Comparison of ENCODE assay signal across 1 cellular context in the genomic region with DNA sequence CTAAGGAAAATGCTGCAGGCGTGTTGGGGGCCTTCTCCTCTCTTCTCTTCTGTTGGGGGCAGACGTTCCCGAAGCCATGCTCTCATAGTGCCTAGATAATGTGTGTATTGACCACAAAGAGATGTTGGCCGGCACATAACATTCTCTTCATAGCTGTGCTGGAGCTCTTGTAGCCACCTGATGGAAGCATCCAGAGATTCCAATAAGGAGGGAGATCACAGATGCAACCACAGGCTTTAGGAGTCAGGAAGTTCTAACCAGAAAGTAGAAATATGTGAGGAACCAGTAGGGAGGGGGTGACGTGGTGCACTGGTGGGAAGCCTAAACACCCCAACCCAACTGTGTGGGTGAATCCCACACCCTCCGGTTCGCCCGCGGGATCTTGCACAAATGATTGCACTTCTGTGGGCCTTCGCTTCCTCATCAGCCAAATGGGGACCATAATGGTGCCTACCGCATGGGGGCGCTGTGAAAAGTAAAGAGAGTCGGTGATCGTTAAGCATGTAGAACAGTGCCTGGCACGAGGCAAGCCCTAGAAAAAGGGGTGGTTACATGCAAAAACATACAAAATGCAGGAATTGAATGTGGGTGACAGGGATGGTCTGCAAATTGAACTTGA.
TF ChIP-seq lines count a peak whose summit lies in the region.

No MANE protein-coding gene starts in this region.

TF ChIP-seq in K562, 482 proteins besides CTCF, POLR2A, EP300 and RAD21 (continued from another document):
- TF ChIP-seq, protein P1, sequence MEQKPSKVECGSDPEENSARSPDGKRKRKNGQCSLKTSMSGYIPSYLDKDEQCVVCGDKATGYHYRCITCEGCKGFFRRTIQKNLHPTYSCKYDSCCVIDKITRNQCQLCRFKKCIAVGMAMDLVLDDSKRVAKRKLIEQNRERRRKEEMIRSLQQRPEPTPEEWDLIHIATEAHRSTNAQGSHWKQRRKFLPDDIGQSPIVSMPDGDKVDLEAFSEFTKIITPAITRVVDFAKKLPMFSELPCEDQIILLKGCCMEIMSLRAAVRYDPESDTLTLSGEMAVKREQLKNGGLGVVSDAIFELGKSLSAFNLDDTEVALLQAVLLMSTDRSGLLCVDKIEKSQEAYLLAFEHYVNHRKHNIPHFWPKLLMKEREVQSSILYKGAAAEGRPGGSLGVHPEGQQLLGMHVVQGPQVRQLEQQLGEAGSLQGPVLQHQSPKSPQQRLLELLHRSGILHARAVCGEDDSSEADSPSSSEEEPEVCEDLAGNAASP (IDR thresholded peaks at IDR 0.05), result no peak
- TF ChIP-seq, protein P2, sequence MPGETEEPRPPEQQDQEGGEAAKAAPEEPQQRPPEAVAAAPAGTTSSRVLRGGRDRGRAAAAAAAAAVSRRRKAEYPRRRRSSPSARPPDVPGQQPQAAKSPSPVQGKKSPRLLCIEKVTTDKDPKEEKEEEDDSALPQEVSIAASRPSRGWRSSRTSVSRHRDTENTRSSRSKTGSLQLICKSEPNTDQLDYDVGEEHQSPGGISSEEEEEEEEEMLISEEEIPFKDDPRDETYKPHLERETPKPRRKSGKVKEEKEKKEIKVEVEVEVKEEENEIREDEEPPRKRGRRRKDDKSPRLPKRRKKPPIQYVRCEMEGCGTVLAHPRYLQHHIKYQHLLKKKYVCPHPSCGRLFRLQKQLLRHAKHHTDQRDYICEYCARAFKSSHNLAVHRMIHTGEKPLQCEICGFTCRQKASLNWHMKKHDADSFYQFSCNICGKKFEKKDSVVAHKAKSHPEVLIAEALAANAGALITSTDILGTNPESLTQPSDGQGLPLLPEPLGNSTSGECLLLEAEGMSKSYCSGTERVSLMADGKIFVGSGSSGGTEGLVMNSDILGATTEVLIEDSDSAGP (CRISPR knock-in tag; IDR thresholded peaks at IDR 0.05), result no peak
- TF ChIP-seq, protein P3, sequence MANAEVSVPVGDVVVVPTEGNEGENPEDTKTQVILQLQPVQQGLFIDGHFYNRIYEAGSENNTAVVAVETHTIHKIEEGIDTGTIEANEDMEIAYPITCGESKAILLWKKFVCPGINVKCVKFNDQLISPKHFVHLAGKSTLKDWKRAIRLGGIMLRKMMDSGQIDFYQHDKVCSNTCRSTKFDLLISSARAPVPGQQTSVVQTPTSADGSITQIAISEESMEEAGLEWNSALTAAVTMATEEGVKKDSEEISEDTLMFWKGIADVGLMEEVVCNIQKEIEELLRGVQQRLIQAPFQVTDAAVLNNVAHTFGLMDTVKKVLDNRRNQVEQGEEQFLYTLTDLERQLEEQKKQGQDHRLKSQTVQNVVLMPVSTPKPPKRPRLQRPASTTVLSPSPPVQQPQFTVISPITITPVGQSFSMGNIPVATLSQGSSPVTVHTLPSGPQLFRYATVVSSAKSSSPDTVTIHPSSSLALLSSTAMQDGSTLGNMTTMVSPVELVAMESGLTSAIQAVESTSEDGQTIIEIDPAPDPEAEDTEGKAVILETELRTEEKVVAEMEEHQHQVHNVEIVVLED (CRISPR knock-in tag; IDR thresholded peaks at IDR 0.05), result no peak
- TF ChIP-seq NFXL1 (CRISPR knock-in tag; IDR thresholded peaks at IDR 0.05) (no peak), SIX5 (IDR thresholded peaks at IDR 0.05; ENCODE audit: borderline replicate concordance in 1 of 2, insufficient read depth in 1 of 2, low read depth in 1 of 2, low read length in 2 of 2) (no peak), SIRT6 (IDR thresholded peaks at IDR 0.05; ENCODE audit: low read depth, low read length) (no peak), SP2 (IDR thresholded peaks at IDR 0.05; ENCODE audit: extremely low read depth, low read depth, low read length, poor library complexity, severe bottlenecking) (no peak), PYGO2 (tag; IDR thresholded peaks at IDR 0.05) (no peak), HOXB6 (CRISPR knock-in tag; IDR thresholded peaks at IDR 0.05; ENCODE audit: borderline replicate concordance) (no peak), NFIX (CRISPR knock-in tag; IDR thresholded peaks at IDR 0.05; ENCODE audit: low read depth) (no peak), ESRRA (IDR thresholded peaks at IDR 0.05; ENCODE audit: borderline replicate concordance, low read depth) (no peak), ZNF316 (IDR thresholded peaks at IDR 0.05) (no peak), HIVEP1 (CRISPR knock-in tag; IDR thresholded peaks at IDR 0.05) (no peak)
- TF ChIP-seq, protein P4, sequence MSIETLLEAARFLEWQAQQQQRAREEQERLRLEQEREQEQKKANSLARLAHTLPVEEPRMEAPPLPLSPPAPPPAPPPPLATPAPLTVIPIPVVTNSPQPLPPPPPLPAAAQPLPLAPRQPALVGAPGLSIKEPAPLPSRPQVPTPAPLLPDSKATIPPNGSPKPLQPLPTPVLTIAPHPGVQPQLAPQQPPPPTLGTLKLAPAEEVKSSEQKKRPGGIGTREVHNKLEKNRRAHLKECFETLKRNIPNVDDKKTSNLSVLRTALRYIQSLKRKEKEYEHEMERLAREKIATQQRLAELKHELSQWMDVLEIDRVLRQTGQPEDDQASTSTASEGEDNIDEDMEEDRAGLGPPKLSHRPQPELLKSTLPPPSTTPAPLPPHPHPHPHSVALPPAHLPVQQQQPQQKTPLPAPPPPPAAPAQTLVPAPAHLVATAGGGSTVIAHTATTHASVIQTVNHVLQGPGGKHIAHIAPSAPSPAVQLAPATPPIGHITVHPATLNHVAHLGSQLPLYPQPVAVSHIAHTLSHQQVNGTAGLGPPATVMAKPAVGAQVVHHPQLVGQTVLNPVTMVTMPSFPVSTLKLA (conservative IDR thresholded peaks at IDR 0.05), result no peak
- TF ChIP-seq, protein P5, sequence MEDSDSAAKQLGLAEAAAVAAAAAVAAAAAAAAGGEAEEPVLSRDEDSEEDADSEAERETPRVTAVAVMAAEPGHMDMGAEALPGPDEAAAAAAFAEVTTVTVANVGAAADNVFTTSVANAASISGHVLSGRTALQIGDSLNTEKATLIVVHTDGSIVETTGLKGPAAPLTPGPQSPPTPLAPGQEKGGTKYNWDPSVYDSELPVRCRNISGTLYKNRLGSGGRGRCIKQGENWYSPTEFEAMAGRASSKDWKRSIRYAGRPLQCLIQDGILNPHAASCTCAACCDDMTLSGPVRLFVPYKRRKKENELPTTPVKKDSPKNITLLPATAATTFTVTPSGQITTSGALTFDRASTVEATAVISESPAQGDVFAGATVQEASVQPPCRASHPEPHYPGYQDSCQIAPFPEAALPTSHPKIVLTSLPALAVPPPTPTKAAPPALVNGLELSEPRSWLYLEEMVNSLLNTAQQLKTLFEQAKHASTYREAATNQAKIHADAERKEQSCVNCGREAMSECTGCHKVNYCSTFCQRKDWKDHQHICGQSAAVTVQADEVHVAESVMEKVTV (CRISPR knock-in tag; IDR thresholded peaks at IDR 0.05), result no peak
- TF ChIP-seq, protein P6, sequence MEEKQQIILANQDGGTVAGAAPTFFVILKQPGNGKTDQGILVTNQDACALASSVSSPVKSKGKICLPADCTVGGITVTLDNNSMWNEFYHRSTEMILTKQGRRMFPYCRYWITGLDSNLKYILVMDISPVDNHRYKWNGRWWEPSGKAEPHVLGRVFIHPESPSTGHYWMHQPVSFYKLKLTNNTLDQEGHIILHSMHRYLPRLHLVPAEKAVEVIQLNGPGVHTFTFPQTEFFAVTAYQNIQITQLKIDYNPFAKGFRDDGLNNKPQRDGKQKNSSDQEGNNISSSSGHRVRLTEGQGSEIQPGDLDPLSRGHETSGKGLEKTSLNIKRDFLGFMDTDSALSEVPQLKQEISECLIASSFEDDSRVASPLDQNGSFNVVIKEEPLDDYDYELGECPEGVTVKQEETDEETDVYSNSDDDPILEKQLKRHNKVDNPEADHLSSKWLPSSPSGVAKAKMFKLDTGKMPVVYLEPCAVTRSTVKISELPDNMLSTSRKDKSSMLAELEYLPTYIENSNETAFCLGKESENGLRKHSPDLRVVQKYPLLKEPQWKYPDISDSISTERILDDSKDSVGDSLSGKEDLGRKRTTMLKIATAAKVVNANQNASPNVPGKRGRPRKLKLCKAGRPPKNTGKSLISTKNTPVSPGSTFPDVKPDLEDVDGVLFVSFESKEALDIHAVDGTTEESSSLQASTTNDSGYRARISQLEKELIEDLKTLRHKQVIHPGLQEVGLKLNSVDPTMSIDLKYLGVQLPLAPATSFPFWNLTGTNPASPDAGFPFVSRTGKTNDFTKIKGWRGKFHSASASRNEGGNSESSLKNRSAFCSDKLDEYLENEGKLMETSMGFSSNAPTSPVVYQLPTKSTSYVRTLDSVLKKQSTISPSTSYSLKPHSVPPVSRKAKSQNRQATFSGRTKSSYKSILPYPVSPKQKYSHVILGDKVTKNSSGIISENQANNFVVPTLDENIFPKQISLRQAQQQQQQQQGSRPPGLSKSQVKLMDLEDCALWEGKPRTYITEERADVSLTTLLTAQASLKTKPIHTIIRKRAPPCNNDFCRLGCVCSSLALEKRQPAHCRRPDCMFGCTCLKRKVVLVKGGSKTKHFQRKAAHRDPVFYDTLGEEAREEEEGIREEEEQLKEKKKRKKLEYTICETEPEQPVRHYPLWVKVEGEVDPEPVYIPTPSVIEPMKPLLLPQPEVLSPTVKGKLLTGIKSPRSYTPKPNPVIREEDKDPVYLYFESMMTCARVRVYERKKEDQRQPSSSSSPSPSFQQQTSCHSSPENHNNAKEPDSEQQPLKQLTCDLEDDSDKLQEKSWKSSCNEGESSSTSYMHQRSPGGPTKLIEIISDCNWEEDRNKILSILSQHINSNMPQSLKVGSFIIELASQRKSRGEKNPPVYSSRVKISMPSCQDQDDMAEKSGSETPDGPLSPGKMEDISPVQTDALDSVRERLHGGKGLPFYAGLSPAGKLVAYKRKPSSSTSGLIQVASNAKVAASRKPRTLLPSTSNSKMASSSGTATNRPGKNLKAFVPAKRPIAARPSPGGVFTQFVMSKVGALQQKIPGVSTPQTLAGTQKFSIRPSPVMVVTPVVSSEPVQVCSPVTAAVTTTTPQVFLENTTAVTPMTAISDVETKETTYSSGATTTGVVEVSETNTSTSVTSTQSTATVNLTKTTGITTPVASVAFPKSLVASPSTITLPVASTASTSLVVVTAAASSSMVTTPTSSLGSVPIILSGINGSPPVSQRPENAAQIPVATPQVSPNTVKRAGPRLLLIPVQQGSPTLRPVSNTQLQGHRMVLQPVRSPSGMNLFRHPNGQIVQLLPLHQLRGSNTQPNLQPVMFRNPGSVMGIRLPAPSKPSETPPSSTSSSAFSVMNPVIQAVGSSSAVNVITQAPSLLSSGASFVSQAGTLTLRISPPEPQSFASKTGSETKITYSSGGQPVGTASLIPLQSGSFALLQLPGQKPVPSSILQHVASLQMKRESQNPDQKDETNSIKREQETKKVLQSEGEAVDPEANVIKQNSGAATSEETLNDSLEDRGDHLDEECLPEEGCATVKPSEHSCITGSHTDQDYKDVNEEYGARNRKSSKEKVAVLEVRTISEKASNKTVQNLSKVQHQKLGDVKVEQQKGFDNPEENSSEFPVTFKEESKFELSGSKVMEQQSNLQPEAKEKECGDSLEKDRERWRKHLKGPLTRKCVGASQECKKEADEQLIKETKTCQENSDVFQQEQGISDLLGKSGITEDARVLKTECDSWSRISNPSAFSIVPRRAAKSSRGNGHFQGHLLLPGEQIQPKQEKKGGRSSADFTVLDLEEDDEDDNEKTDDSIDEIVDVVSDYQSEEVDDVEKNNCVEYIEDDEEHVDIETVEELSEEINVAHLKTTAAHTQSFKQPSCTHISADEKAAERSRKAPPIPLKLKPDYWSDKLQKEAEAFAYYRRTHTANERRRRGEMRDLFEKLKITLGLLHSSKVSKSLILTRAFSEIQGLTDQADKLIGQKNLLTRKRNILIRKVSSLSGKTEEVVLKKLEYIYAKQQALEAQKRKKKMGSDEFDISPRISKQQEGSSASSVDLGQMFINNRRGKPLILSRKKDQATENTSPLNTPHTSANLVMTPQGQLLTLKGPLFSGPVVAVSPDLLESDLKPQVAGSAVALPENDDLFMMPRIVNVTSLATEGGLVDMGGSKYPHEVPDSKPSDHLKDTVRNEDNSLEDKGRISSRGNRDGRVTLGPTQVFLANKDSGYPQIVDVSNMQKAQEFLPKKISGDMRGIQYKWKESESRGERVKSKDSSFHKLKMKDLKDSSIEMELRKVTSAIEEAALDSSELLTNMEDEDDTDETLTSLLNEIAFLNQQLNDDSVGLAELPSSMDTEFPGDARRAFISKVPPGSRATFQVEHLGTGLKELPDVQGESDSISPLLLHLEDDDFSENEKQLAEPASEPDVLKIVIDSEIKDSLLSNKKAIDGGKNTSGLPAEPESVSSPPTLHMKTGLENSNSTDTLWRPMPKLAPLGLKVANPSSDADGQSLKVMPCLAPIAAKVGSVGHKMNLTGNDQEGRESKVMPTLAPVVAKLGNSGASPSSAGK (IDR thresholded peaks at IDR 0.05), result peak; percentile 64; the same call in 1 of the 2 replicates
- TF ChIP-seq, protein P7, sequence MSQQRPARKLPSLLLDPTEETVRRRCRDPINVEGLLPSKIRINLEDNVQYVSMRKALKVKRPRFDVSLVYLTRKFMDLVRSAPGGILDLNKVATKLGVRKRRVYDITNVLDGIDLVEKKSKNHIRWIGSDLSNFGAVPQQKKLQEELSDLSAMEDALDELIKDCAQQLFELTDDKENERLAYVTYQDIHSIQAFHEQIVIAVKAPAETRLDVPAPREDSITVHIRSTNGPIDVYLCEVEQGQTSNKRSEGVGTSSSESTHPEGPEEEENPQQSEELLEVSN (IDR thresholded peaks at IDR 0.05; ENCODE audit: borderline replicate concordance in 1 of 2, extremely low read depth in 1 of 2, insufficient read depth in 1 of 2, insufficient read length in 1 of 2, low read depth in 1 of 2, low read length in 1 of 2, poor library complexity in 1 of 2, severe bottlenecking in 1 of 2), result peak in 1 of 2 experiments; percentile 22
